Comparison of ENCODE assay signal across 8 cellular contexts in genomic region chr22:42313804-42314581, GRCh38. TPM values are rescaled to one million over a fixed set of nuclear protein-coding genes. Genes with fewer than 3 reads are reported as not detected.
DNase-seq lines count a peak whose midpoint lies in the region; ATAC-seq lines count a peak whose summit lies in the region.

No MANE protein-coding gene starts in this region.

- no peak overlapping the region for H3K4me3 Mint-ChIP-seq in T-helper 2 cell treated with Interferon-gamma antibody and Interleukin-4, amounts not matched to agents 5 μg/mL and 100 μg/mL, for 36 hours
- peak overlapping the region in 7 of 10 donors; percentile 29 to 90 (median 74) for H3K4me3 Mint-ChIP-seq in naive thymus-derived CD8-positive, alpha-beta T cell

- H3K9me3 Mint-ChIP-seq in T-helper 2 cell treated with Interferon-gamma antibody and Interleukin-4, amounts not matched to agents 5 μg/mL and 100 μg/mL, for 36 hours = no peaks in the 10 kb centered on the region
- no peaks in the 10 kb centered on the region for H3K9me3 Mint-ChIP-seq in naive thymus-derived CD8-positive, alpha-beta T cell

- H3K4me1 Mint-ChIP-seq in T-helper 2 cell treated with Interferon-gamma antibody and Interleukin-4, amounts not matched to agents 5 μg/mL and 100 μg/mL, for 36 hours (ENCODE audit: low read depth) = peaks cover 8% of the 10 kb centered on the region
- peaks cover 41 to 75% (median 60%) of the 10 kb centered on the region in 4 donors for H3K4me1 Mint-ChIP-seq in naive thymus-derived CD8-positive, alpha-beta T cell

- peak; percentile 62 for DNase-seq in NCI-H2227 (lab: John Stamatoyannopoulos, UW; ENCODE audit: unreplicated experiment)
- DNase-seq in NCI-H2227 treated with DMSO at 0.1 percent for 48 hours (lab: John Stamatoyannopoulos, UW) = no peak
- peak; percentile 83 for DNase-seq in NCI-H1105 (lab: John Stamatoyannopoulos, UW)
- peak; percentile 14 for DNase-seq in T-helper 2 cell treated with Interferon-gamma antibody and Interleukin-4, amounts not matched to agents 5 μg/mL and 100 μg/mL, for 36 hours (ENCODE audit: low spot score)
- DNase-seq in ecto neural progenitor cell (ENCODE audit: low spot score) = peak; percentile 79
- peak; percentile 17 to 74 (median 47) for DNase-seq in naive thymus-derived CD8-positive, alpha-beta T cell

- ATAC-seq in naive thymus-derived CD8-positive, alpha-beta T cell = peak; percentile 64 to 74
- ATAC-seq in HG02623 (IDR thresholded peaks at IDR 0.05; ENCODE audit: unreplicated experiment) (no peak), HG02970 (IDR thresholded peaks at IDR 0.05; ENCODE audit: low FRiP score, unreplicated experiment) (no peak)

- no peaks in the 10 kb centered on the region for H3K27me3 Mint-ChIP-seq in T-helper 2 cell treated with Interferon-gamma antibody and Interleukin-4, amounts not matched to agents 5 μg/mL and 100 μg/mL, for 36 hours (ENCODE audit: low read depth)
- peaks cover 0 to 2% (median 0%) of the 10 kb centered on the region in 5 donors for H3K27me3 Mint-ChIP-seq in naive thymus-derived CD8-positive, alpha-beta T cell

- no peak overlapping the region for H3K27ac Mint-ChIP-seq in T-helper 2 cell treated with Interferon-gamma antibody and Interleukin-4, amounts not matched to agents 5 μg/mL and 100 μg/mL, for 36 hours
- H3K27ac Mint-ChIP-seq in naive thymus-derived CD8-positive, alpha-beta T cell = peak overlapping the region in 9 of 10 donors; percentile 18 to 94 (median 80)

- POLR2A ChIA-PET in naive thymus-derived CD8-positive, alpha-beta T cell (lab: Charles Lee) = interaction anchor here (0.6 to 4.6 kb wide), 7 partner anchors 11 to 385 kb away, joined by 3 to 37 read pairs (median 5); partner anchors contain the start of gene SMDT1

- no peaks in the 10 kb centered on the region for H3K36me3 Mint-ChIP-seq in T-helper 2 cell treated with Interferon-gamma antibody and Interleukin-4, amounts not matched to agents 5 μg/mL and 100 μg/mL, for 36 hours (ENCODE audit: low read depth)
- H3K36me3 Mint-ChIP-seq in naive thymus-derived CD8-positive, alpha-beta T cell = no peaks in the 10 kb centered on the region

RNA-seq across cellular contexts. Expression of gene TCF20, which starts 43.5 kb away (rescaled TPM):
- total RNA-seq in naive thymus-derived CD8-positive, alpha-beta T cell = 100 to 1,000 TPM in 1 of 2 experiments, 10 to 100 TPM in 1; 98.2 to 109 TPM
- polyA plus RNA-seq in naive thymus-derived CD8-positive, alpha-beta T cell = 1 to 10 TPM; 1.3 to 3.4 (median 2.4) TPM

Comparison
In these comparisons a context has a peak if more than half of its experiments do, and no peak if none do; other contexts are left out.
1. ATAC-seq: peak in naive thymus-derived CD8-positive, alpha-beta T cell (2 of 2); none in HG02623 (single experiment) and HG02970 (single experiment).